In genomic region chr16:1966460-1966859, GRCh38 we compare ENCODE assay signal across 9 cellular contexts. TPM values are rescaled to one million over a fixed set of nuclear protein-coding genes. Genes with fewer than 3 reads are reported as not detected.
DNase-seq lines count a peak whose midpoint lies in the region; ATAC-seq and TF ChIP-seq lines count a peak whose summit lies in the region.
"Had no signal": no experiment of that assay in that cellular context is flagged by ENCODE, and none has a peak within 500 bp of the region (broad histone marks: within the 10 kb centered on the region; RNA-seq: fewer than 3 reads in every experiment).

Gene RNF151 (plus strand): TSS chr16:1966856. CDS start chr16:1966882, 26 bp downstream.

- no peaks in the 10 kb centered on the region for H3K9me3 Mint-ChIP-seq in effector memory CD8-positive, alpha-beta T cell
- no peaks in the 10 kb centered on the region for H3K9me3 Mint-ChIP-seq in neural progenitor cell

- H3K9me3 ChIP-seq in BLaER1 treated with 17β-estradiol and CSF1 and Interleukin-3, amounts not matched to agents 10 nM and 100 nM (replicated peaks in 1 of 11) = no peaks in the 10 kb centered on the region; a peak in 1 of 22 replicates
- H3K9me3 ChIP-seq in MM.1S (replicated peaks; ENCODE audit: insufficient read depth, low read length) (no peaks in the 10 kb centered on the region), neural progenitor cell (ENCODE audit: low read depth) (no peaks in the 10 kb centered on the region)

- peaks cover 17 to 45% (median 31%) of the 10 kb centered on the region in 11 experiments for H3K36me3 ChIP-seq in BLaER1 treated with 17β-estradiol and CSF1 and Interleukin-3, amounts not matched to agents 10 nM and 100 nM
- peaks cover 17% of the 10 kb centered on the region for H3K36me3 ChIP-seq in MM.1S (replicated peaks; ENCODE audit: insufficient read depth, low read length)
- no peaks in the 10 kb centered on the region for H3K36me3 ChIP-seq in neural progenitor cell

- peak within 1 kb of the TSS; percentile 93 to 100 (median 97) for H3K9ac ChIP-seq in BLaER1 treated with 17β-estradiol and CSF1 and Interleukin-3, amounts not matched to agents 10 nM and 100 nM
- H3K9ac ChIP-seq in MM.1S (ENCODE audit: low read length) = peak within 1 kb of the TSS; percentile 94; the same call in 1 of the 2 replicates
- H3K9ac ChIP-seq in neural progenitor cell = peak within 1 kb of the TSS; percentile 98

- no peak for DNase-seq in MM.1S
- DNase-seq in effector memory CD8-positive, alpha-beta T cell = no peak
- DNase-seq in neural progenitor cell (ENCODE audit: low spot score) = no peak
- no peak for DNase-seq in activated effector memory CD4-positive, alpha-beta T cell treated with Interleukin-2 at 50 U/mL for 16 hours
- no peak for DNase-seq in GM13977 (ENCODE audit: low spot score)
- DNase-seq in epidermal melanocyte (ENCODE audit: insufficient read length, low spot score) = no peak
- DNase-seq: Kasumi-1 had no signal

- H3K4me1 Mint-ChIP-seq in effector memory CD8-positive, alpha-beta T cell (ENCODE audit: low read depth in 2 of 2) = peaks cover 34 to 44% of the 10 kb centered on the region in 2 donors
- peaks cover 25% of the 10 kb centered on the region for H3K4me1 Mint-ChIP-seq in neural progenitor cell

- ATAC-seq in effector memory CD8-positive, alpha-beta T cell (replicated peaks) = no peak
- ATAC-seq in HG02798 (IDR thresholded peaks at IDR 0.05; ENCODE audit: poor library complexity, unreplicated experiment) = no peak

- peaks cover 51% of the 10 kb centered on the region for H3K36me3 Mint-ChIP-seq in effector memory CD8-positive, alpha-beta T cell (ENCODE audit: insufficient read depth)
- peaks cover 12% of the 10 kb centered on the region for H3K36me3 Mint-ChIP-seq in neural progenitor cell

- H3K27me3 Mint-ChIP-seq in effector memory CD8-positive, alpha-beta T cell = no peaks in the 10 kb centered on the region
- peaks cover 2% of the 10 kb centered on the region for H3K27me3 Mint-ChIP-seq in neural progenitor cell (ENCODE audit: insufficient read depth, low read depth)

- H3K4me3 Mint-ChIP-seq in effector memory CD8-positive, alpha-beta T cell = peak within 1 kb of the TSS; percentile 92 to 95
- peak within 1 kb of the TSS; percentile 95 for H3K4me3 Mint-ChIP-seq in neural progenitor cell

- H3K27ac ChIP-seq in BLaER1 treated with 17β-estradiol and CSF1 and Interleukin-3, amounts not matched to agents 10 nM and 100 nM = peak within 1 kb of the TSS; percentile 90 to 99 (median 94); a peak in 21 of 22 replicates
- no peak within 1 kb of the TSS for H3K27ac ChIP-seq in MM.1S (ENCODE audit: low read length)
- no peak within 1 kb of the TSS for H3K27ac ChIP-seq in neural progenitor cell

- H3F3A ChIP-seq in MM.1S (ENCODE audit: insufficient read depth, low read length) = peaks cover 31% of the 10 kb centered on the region
- H3F3A ChIP-seq in neural progenitor cell (ENCODE audit: low read depth) = peaks cover 33% of the 10 kb centered on the region

- H3K79me2 ChIP-seq in MM.1S (ENCODE audit: low read length) = peaks cover 26% of the 10 kb centered on the region
- peaks cover 44% of the 10 kb centered on the region for H3K79me2 ChIP-seq in neural progenitor cell (ENCODE audit: low read depth)

- peak within 1 kb of the TSS; percentile 90 to 99 (median 95) for H3K4me2 ChIP-seq in BLaER1 treated with 17β-estradiol and CSF1 and Interleukin-3, amounts not matched to agents 10 nM and 100 nM
- H3K4me2 ChIP-seq in MM.1S (ENCODE audit: low read depth, low read length) (peak within 1 kb of the TSS; percentile 93), neural progenitor cell (peak within 1 kb of the TSS; percentile 90)

- peaks cover 44 to 50% (median 46%) of the 10 kb centered on the region in 10 experiments for H3K4me1 ChIP-seq in BLaER1 treated with 17β-estradiol and CSF1 and Interleukin-3, amounts not matched to agents 10 nM and 100 nM
- H3K4me1 ChIP-seq in MM.1S (ENCODE audit: low read length) (peaks cover 7% of the 10 kb centered on the region; the same call in 1 of the 2 replicates), neural progenitor cell (peaks cover 17% of the 10 kb centered on the region)

- H4K20me1 ChIP-seq in BLaER1 treated with 17β-estradiol and CSF1 and Interleukin-3, amounts not matched to agents 10 nM and 100 nM = peaks cover 27 to 44% (median 30%) of the 10 kb centered on the region in 11 experiments
- no peaks in the 10 kb centered on the region for H4K20me1 ChIP-seq in MM.1S (ENCODE audit: insufficient read depth, low read length)
- peaks cover 31% of the 10 kb centered on the region for H4K20me1 ChIP-seq in neural progenitor cell (ENCODE audit: low read depth)

- H2AFZ ChIP-seq in MM.1S (ENCODE audit: low read length) (no peak within 1 kb of the TSS), neural progenitor cell (replicated peaks) (no peak within 1 kb of the TSS)

- H3K27me3 ChIP-seq in BLaER1 treated with 17β-estradiol and CSF1 and Interleukin-3, amounts not matched to agents 10 nM and 100 nM = no peaks in the 10 kb centered on the region
- H3K27me3 ChIP-seq in MM.1S (replicated peaks; ENCODE audit: insufficient read depth, low read length) = no peaks in the 10 kb centered on the region
- H3K27me3 ChIP-seq in neural progenitor cell = no peaks in the 10 kb centered on the region

- no peak for TF ChIP-seq CTCF in MM.1S (IDR thresholded peaks at IDR 0.05; ENCODE audit: low read length)
- no peak for TF ChIP-seq CTCF in neural progenitor cell (IDR thresholded peaks at IDR 0.05)
- TF ChIP-seq CTCF in GM13977 (IDR thresholded peaks at IDR 0.05; ENCODE audit: extremely low read depth, insufficient read depth, missing control alignments) = no peak

- H3K4me3 ChIP-seq in BLaER1 treated with 17β-estradiol and CSF1 and Interleukin-3, amounts not matched to agents 10 nM and 100 nM = peak within 1 kb of the TSS; percentile 80 to 100 (median 90)
- peak within 1 kb of the TSS; percentile 80 for H3K4me3 ChIP-seq in MM.1S (ENCODE audit: low read length)
- peak within 1 kb of the TSS; percentile 98 for H3K4me3 ChIP-seq in neural progenitor cell

- H3K9me2 ChIP-seq in MM.1S (replicated peaks; ENCODE audit: insufficient read depth, low read length) = no peaks in the 10 kb centered on the region

- in situ Hi-C loops in GM13977 (cut with MboI; ENCODE audit: low pct_unique_long_range_greater_than_20kb, low sequenced_read_pairs, unreplicated experiment) = no loop called here

- peak within 1 kb of the TSS; percentile 98 to 99 for H3K27ac Mint-ChIP-seq in effector memory CD8-positive, alpha-beta T cell
- no peak within 1 kb of the TSS for H3K27ac Mint-ChIP-seq in neural progenitor cell

RNA-seq across cellular contexts. Expression of gene RNF151, which starts in this region (rescaled TPM):
- total RNA-seq in neural progenitor cell (ENCODE audit: low replicate concordance) = not detected in 2 replicates

Comparison
In these comparisons a context has a peak if more than half of its experiments do, and no peak if none do; other contexts are left out.
1. H3K27ac ChIP-seq: peak in BLaER1 treated with 17β-estradiol and CSF1 and Interleukin-3, amounts not matched to agents 10 nM and 100 nM (11 of 11); none in MM.1S (single experiment) and neural progenitor cell (single experiment).
2. Peak in every context shown above with its lines, with median percentiles within 50 percentile points of each other: H3K4me2 ChIP-seq, H3K4me3 ChIP-seq and H3K9ac ChIP-seq.